8 cellular contexts compared by ENCODE assay signal in genomic region chr10:43128958-43129706, GRCh38. TPM values are rescaled to one million over a fixed set of nuclear protein-coding genes. Genes with fewer than 3 reads are reported as not detected.
A peak's percentile ranks its signal among the peaks of the same experiment; 100 is the strongest.
DNase-seq lines count a peak whose midpoint lies in the region; ATAC-seq, FAIRE-seq and TF ChIP-seq lines count a peak whose summit lies in the region.

No MANE protein-coding gene starts in this region.

- FAIRE-seq in GM18507 (lab: Jason Lieb, UNC), result peak; percentile 62

- CTCF ChIA-PET in Panc1 (lab: Charles Lee), result no interaction called here

- BruUV-seq in Panc1 (replicated peaks; lab: Mats Ljungman, UMichigan), result TSS peak; percentile 53

- H3K4me3 Mint-ChIP-seq in endodermal cell, result no peak overlapping the region

- WGBS in endodermal cell (ENCODE audit: insufficient coverage in 1 of 2, insufficient read length in 1 of 2), 2 experiments, result 90 to 97% methylated on average over 4 to 6 of the region's 6 CpGs

- DNase-seq in A172 (ENCODE audit: low spot score), result peak; percentile 87
- no peak for DNase-seq in GM18507 (ENCODE audit: extremely low spot score, insufficient read length, low read depth)
- no peak for DNase-seq in Panc1 (ENCODE audit: low read depth, low spot score)
- peak; percentile 45 for DNase-seq in endodermal cell
- no peak for DNase-seq in C1 segment of cervical spinal cord (lab: John Stamatoyannopoulos, UW)
- DNase-seq in stimulated activated CD4-positive, alpha-beta T cell treated with anti-CD3 and anti-CD28 coated beads, Interleukin-12 subunit alpha, Interleukin-12 subunit beta, amount 100 ng/mL, for 4 hours, result no peak

- H3K36me3 ChIP-seq in Panc1 (ENCODE audit: control insufficient read depth, insufficient read depth, low read length) (no peaks in the 10 kb centered on the region), endodermal cell (ENCODE audit: control insufficient read depth, insufficient read depth, low read length) (no peaks in the 10 kb centered on the region), skeletal muscle satellite cell (ENCODE audit: insufficient read depth, low read length) (no peaks in the 10 kb centered on the region)

- H3K9ac ChIP-seq in endodermal cell (ENCODE audit: extremely low read depth, low read length, poor library complexity, severe bottlenecking) (no peak overlapping the region), skeletal muscle satellite cell (ENCODE audit: low read depth, low read length) (peak overlapping the region; percentile 52)

- no peak overlapping the region for H3K4me3 ChIP-seq in Panc1 (ENCODE audit: low read depth in 2 of 2, low read length in 2 of 2)
- no peak overlapping the region for H3K4me3 ChIP-seq in endodermal cell (ENCODE audit: low read length)
- peak overlapping the region; percentile 32 for H3K4me3 ChIP-seq in skeletal muscle satellite cell (ENCODE audit: low read length)

- H3K4me1 Mint-ChIP-seq in endodermal cell, result no peaks in the 10 kb centered on the region

- no peak overlapping the region for H3K27ac Mint-ChIP-seq in endodermal cell

- H3K27me3 ChIP-seq in Panc1 (ENCODE audit: control insufficient read depth, insufficient read depth, low read length), result no peaks in the 10 kb centered on the region
- no peaks in the 10 kb centered on the region for H3K27me3 ChIP-seq in endodermal cell (ENCODE audit: control insufficient read depth, insufficient read depth, low read length, poor library complexity, severe bottlenecking)
- H3K27me3 ChIP-seq in skeletal muscle satellite cell (ENCODE audit: control insufficient read depth, insufficient read depth, low read length), result peaks cover 9% of the 10 kb centered on the region

- intact Hi-C loops in Panc1 (cut with micrococcal nuclease; ENCODE audit: unreplicated experiment), result no loop called here

- H3K4me2 ChIP-seq in skeletal muscle satellite cell (ENCODE audit: low read length), result peak overlapping the region; percentile 66

- no peak overlapping the region for H3K27ac ChIP-seq in Panc1 (ENCODE audit: low read length)
- H3K27ac ChIP-seq in endodermal cell (ENCODE audit: low read depth, low read length), result no peak overlapping the region

- H3K9me3 Mint-ChIP-seq in endodermal cell, result no peaks in the 10 kb centered on the region

- no peaks in the 10 kb centered on the region for H3K27me3 Mint-ChIP-seq in endodermal cell (ENCODE audit: insufficient read depth)

- no peaks in the 10 kb centered on the region for H3K36me3 Mint-ChIP-seq in endodermal cell (ENCODE audit: low read depth)

- POLR2A ChIA-PET in Panc1 (lab: Charles Lee), result no interaction called here

- H3K4me1 ChIP-seq in Panc1 (ENCODE audit: control insufficient read depth, insufficient read depth, low read length), result peaks cover under 1% of the 10 kb centered on the region; the same call in 1 of the 2 replicates
- no peaks in the 10 kb centered on the region for H3K4me1 ChIP-seq in endodermal cell (ENCODE audit: control insufficient read depth, insufficient read depth, low read length)
- H3K4me1 ChIP-seq in skeletal muscle satellite cell (ENCODE audit: control insufficient read depth, insufficient read depth, low read length), result peaks cover 18% of the 10 kb centered on the region

- TF ChIP-seq CTCF in Panc1 (IDR thresholded peaks at IDR 0.05) (no peak), endodermal cell (conservative IDR thresholded peaks at IDR 0.05) (no peak)

- H3K9me3 ChIP-seq in Panc1 (ENCODE audit: control insufficient read depth, insufficient read depth, low read depth, low read length) (no peaks in the 10 kb centered on the region), endodermal cell (ENCODE audit: control insufficient read depth, low read length) (no peaks in the 10 kb centered on the region), skeletal muscle satellite cell (replicated peaks; ENCODE audit: low read length) (no peaks in the 10 kb centered on the region)

- ATAC-seq in HG02885 (IDR thresholded peaks at IDR 0.05; ENCODE audit: poor library complexity, unreplicated experiment), result peak; percentile 79
- ATAC-seq in Panc1, result peak; percentile 39; the same call in 1 of the 2 replicates

- in situ Hi-C loops in Panc1 (cut with HindIII; ENCODE audit: low pct_unique_long_range_greater_than_20kb, low sequenced_read_pairs), result no loop called here

RNA-seq across cellular contexts. Expression of gene CSGALNACT2, which starts 9.1 kb away (rescaled TPM):
- 12.2 and 15.4 TPM in 2 replicates for total RNA-seq in A172 (2014; rRNA removed; shearing (Covaris generic))
- total RNA-seq in Panc1 (2021; ENCODE audit: unreplicated experiment), result 22.3 TPM
- 11.1 TPM for polyA plus RNA-seq in Panc1 (2012; ENCODE audit: insufficient read length)
- total RNA-seq in endodermal cell, result 1 to 10 TPM; 7.3 to 8.6 TPM
- 13.6 TPM for polyA plus RNA-seq in endodermal cell (2013, experiment 1 of 2)
- 12.1 TPM for polyA plus RNA-seq in endodermal cell (2013, experiment 2 of 2)
- total RNA-seq in skeletal muscle satellite cell (2012; rRNA removed), result 14.7 and 14.9 TPM in 2 replicates

RNA-seq across cellular contexts. Expression of gene RET, which starts 52.3 kb away (rescaled TPM):
- 0.38 and 5.3 TPM in 2 replicates for total RNA-seq in A172 (2014; rRNA removed; shearing (Covaris generic))
- total RNA-seq in Panc1 (2021; ENCODE audit: unreplicated experiment) (81.1 TPM), endodermal cell (1 to 10 TPM; 1.2 to 3.5 TPM)
- 134 TPM for polyA plus RNA-seq in Panc1 (2012; ENCODE audit: insufficient read length)
- 2.6 TPM for polyA plus RNA-seq in endodermal cell (2013, experiment 1 of 2)
- 2.3 TPM for polyA plus RNA-seq in endodermal cell (2013, experiment 2 of 2)
- total RNA-seq in skeletal muscle satellite cell (2012; rRNA removed), result under 0.01 TPM in 1 of 2 replicates, not detected in the other

Comparison
In these comparisons a context has a peak if more than half of its experiments do, and no peak if none do; other contexts are left out.
1. DNase-seq: peak in A172 (single experiment) and endodermal cell (single experiment); none in GM18507 (single experiment), Panc1 (single experiment), C1 segment of cervical spinal cord (0 of 14) and stimulated activated CD4-positive, alpha-beta T cell treated with anti-CD3 and anti-CD28 coated beads, Interleukin-12 subunit alpha, Interleukin-12 subunit beta, amount 100 ng/mL, for 4 hours (single experiment).
2. RNA of gene RET, which starts 52.3 kb away (total RNA-seq): 81.1 TPM in Panc1 (single experiment); 0.38 to 5.3 TPM in A172 and 1.2 to 3.5 TPM in endodermal cell; every median in the first group is over 10 times any median in the second.